Comparison of ENCODE assay signal across 23 cellular contexts in genomic region chr4:159197885-159198269, GRCh38.
A peak's percentile ranks its signal among the peaks of the same experiment; 100 is the strongest.
DNase-seq lines count a peak whose midpoint lies in the region; ATAC-seq and TF ChIP-seq lines count a peak whose summit lies in the region.
"Had no signal": no experiment of that assay in that cellular context is flagged by ENCODE, and none has a peak within 500 bp of the region (broad histone marks: within the 10 kb centered on the region; RNA-seq: fewer than 3 reads in every experiment).

No MANE protein-coding gene starts in this region.

- intact Hi-C loops in left ventricle myocardium superior (cut with micrococcal nuclease) = no loop called here
- intact Hi-C loops in gastrocnemius medialis (cut with DNase I; ENCODE audit: low total_unique reads) = no loop called here

- no peaks in the 10 kb centered on the region for H3K79me1 ChIP-seq in H9 (ENCODE audit: insufficient read depth, low read depth, low read length, poor library complexity, severe bottlenecking)

- H3K9me3 ChIP-seq in H9 (ENCODE audit: control insufficient read depth, low read depth, low read length) (no peaks in the 10 kb centered on the region), gastrocnemius medialis (no peaks in the 10 kb centered on the region)
- H3K9me3 ChIP-seq: adrenal gland, esophagus muscularis mucosa, ovary had no signal

- no peaks in the 10 kb centered on the region for H3K9me3 Mint-ChIP-seq in H9
- H3K9me3 Mint-ChIP-seq: CD14-positive monocyte, naive B cell had no signal

- no peaks in the 10 kb centered on the region; a peak in 2 of 7 replicates for H3K36me3 Mint-ChIP-seq in H9 (ENCODE audit: insufficient read depth in 1 of 3, low read depth in 3 of 3)

- WGBS in H9 (ENCODE audit: extremely low coverage, insufficient read length, low lambda C conversion rate) = no CpG with 5 or more reads among the region's 6 CpGs

- H3K4me3 Mint-ChIP-seq in H9 = no peak overlapping the region; a peak in 1 of 5 replicates
- H3K4me3 Mint-ChIP-seq: CD14-positive monocyte had no signal

- no peak overlapping the region for H2AK5ac ChIP-seq in H9 (ENCODE audit: insufficient read length, low read length)

- H3K27me3 ChIP-seq in H9 (ENCODE audit: insufficient read depth, low read length) (no peaks in the 10 kb centered on the region), gastrocnemius medialis (no peaks in the 10 kb centered on the region)
- H3K27me3 ChIP-seq: adrenal gland, esophagus muscularis mucosa, ovary had no signal

- no peak overlapping the region for H3K14ac ChIP-seq in H9 (ENCODE audit: insufficient read depth, low read length)

- H3K27ac Mint-ChIP-seq in H9 = peak overlapping the region in 2 of 3 experiments; percentile 45; a peak in 6 of 7 replicates

- no peaks in the 10 kb centered on the region for H3K27me3 Mint-ChIP-seq in H9 (ENCODE audit: low read depth)
- H3K27me3 Mint-ChIP-seq: naive B cell had no signal

- no peaks in the 10 kb centered on the region for H3K36me3 ChIP-seq in gastrocnemius medialis
- H3K36me3 ChIP-seq: adrenal gland, ovary had no signal

- peaks cover 16 to 17% of the 10 kb centered on the region in 2 experiments for H3K4me1 Mint-ChIP-seq in H9

- no peak overlapping the region for H3K9ac ChIP-seq in H9 (ENCODE audit: extremely low read depth, insufficient read length, low read length)

- peak overlapping the region; percentile 1 for H3K4me2 ChIP-seq in H9 (ENCODE audit: insufficient read depth, insufficient read length, low read length)

- no peaks in the 10 kb centered on the region for H4K20me1 ChIP-seq in H9 (ENCODE audit: control insufficient read depth, insufficient read depth, insufficient read length)

- no peak overlapping the region for H2BK12ac ChIP-seq in H9 (ENCODE audit: insufficient read length, low read depth, low read length)

- peak overlapping the region in 1 of 4 donors; percentile 1 for H3K4me3 ChIP-seq in gastrocnemius medialis
- H3K4me3 ChIP-seq: adrenal gland, ovary had no signal

- no peak for DNase-seq in H9
- peak; percentile 13 for DNase-seq in astrocyte of the hippocampus (ENCODE audit: low read depth, low spot score)
- DNase-seq in left ventricle myocardium superior = no peak
- DNase-seq in gastrocnemius medialis = no peak
- DNase-seq in DMS153 (lab: John Stamatoyannopoulos, UW) = no peak
- DNase-seq: activated CD4-positive, alpha-beta T cell treated with anti-CD3 and anti-CD28 coated beads, Interleukin-2, amount 50 U/mL, for 48 hours; activated effector memory CD4-positive, alpha-beta T cell treated with anti-CD3 and anti-CD28 coated beads, Interleukin-2, amount 50 U/mL, for 16 hours; activated T-cell treated with anti-CD3 and anti-CD28 coated beads for 4 hours; adrenal gland; effector memory CD4-positive, alpha-beta T cell; KBM-7; mesenchymal stem cell; naive B cell; NCI-H2171 treated with DMSO at 0.1 percent for 48 hours; NCI-H526; ovary; T-helper 2 cell; WERI-Rb-1 had no signal

- H2BK15ac ChIP-seq in H9 (ENCODE audit: low read depth, low read length) = no peak overlapping the region

- no peak overlapping the region for H2BK20ac ChIP-seq in H9 (ENCODE audit: low read depth, low read length, poor library complexity, severe bottlenecking)

- H2BK5ac ChIP-seq in H9 (ENCODE audit: insufficient read length, low read length) = no peak overlapping the region

- no peaks in the 10 kb centered on the region for H3K23me2 ChIP-seq in H9 (ENCODE audit: insufficient read length, low read depth, low read length, poor library complexity, severe bottlenecking)

- H4K91ac ChIP-seq in H9 (ENCODE audit: insufficient read length, low read depth, low read length) = no peak overlapping the region

- H3K18ac ChIP-seq in H9 (ENCODE audit: insufficient read length, low read depth, low read length) = no peak overlapping the region

- ATAC-seq in left ventricle myocardium superior = peak; percentile 20
- ATAC-seq in gastrocnemius medialis = no peak
- no peak for ATAC-seq in GM18511 (IDR thresholded peaks at IDR 0.05; ENCODE audit: unreplicated experiment)
- ATAC-seq in HG03439 (IDR thresholded peaks at IDR 0.05; ENCODE audit: unreplicated experiment) = no peak
- ATAC-seq: HCT116 had no signal

- H3K4ac ChIP-seq in H9 (ENCODE audit: low read depth, low read length) = no peak overlapping the region

- TF ChIP-seq CTCF in H9 (conservative IDR thresholded peaks at IDR 0.05) = no peak
- TF ChIP-seq CTCF in gastrocnemius medialis (IDR thresholded peaks at IDR 0.05 in 4 of 5, conservative IDR thresholded peaks at IDR 0.05 in 1 of 5) = no peak

- H3K4me1 ChIP-seq in H9 (ENCODE audit: insufficient read depth, low read length) (no peaks in the 10 kb centered on the region; the same call in 1 of the 2 replicates), gastrocnemius medialis (peaks cover 37 to 42% of the 10 kb centered on the region in 2 donors)
- H3K4me1 ChIP-seq: adrenal gland had no signal

- H3K56ac ChIP-seq in H9 (ENCODE audit: insufficient read length, low read depth, low read length) = no peak overlapping the region

- no peak overlapping the region for H2BK120ac ChIP-seq in H9 (ENCODE audit: low read depth, low read length, poor library complexity, severe bottlenecking)

- no peak for TF ChIP-seq POLR2A in gastrocnemius medialis (IDR thresholded peaks at IDR 0.05)

- H4K8ac ChIP-seq in H9 (replicated peaks; ENCODE audit: insufficient read length, low read depth, low read length) = no peak overlapping the region

- H4K5ac ChIP-seq in H9 (ENCODE audit: insufficient read length, low read depth, low read length) = no peak overlapping the region

- H2AFZ ChIP-seq in H9 (ENCODE audit: low read length) = no peak overlapping the region

- no peaks in the 10 kb centered on the region for H3K79me2 ChIP-seq in H9 (ENCODE audit: insufficient read depth, low read length)

- in situ Hi-C loops in gastrocnemius medialis (cut with MboI; ENCODE audit: low sequenced_read_pairs in 4 of 4) = loop anchor here in 1 of 4 donors (25.0 kb wide), 1 partner anchor 486 kb away; the partner anchor contains the start of gene PPID

- H3K23ac ChIP-seq in H9 (ENCODE audit: insufficient read length, low read depth, low read length) = no peak overlapping the region

- no peak overlapping the region for H3K27ac ChIP-seq in H9 (ENCODE audit: insufficient read length, low read depth, low read length)
- H3K27ac ChIP-seq in gastrocnemius medialis = peak overlapping the region; percentile 58 to 71 (median 65)
- H3K27ac ChIP-seq: adrenal gland, esophagus muscularis mucosa, ovary, WERI-Rb-1 had no signal

- no peak overlapping the region for H3T11ph ChIP-seq in H9 (ENCODE audit: low read length)
